In genomic region chr4:3625271-3625875, GRCh38 we compare ENCODE assay signal across 8 cellular contexts.
A peak's percentile ranks its signal among the peaks of the same experiment; 100 is the strongest.
DNase-seq lines count a peak whose midpoint lies in the region; FAIRE-seq and TF ChIP-seq lines count a peak whose summit lies in the region.
"Not testable (repeated sequence)": the region's sequence is repeated elsewhere in the genome, so short reads cannot be mapped to it uniquely, and the experiment has no call there.

No MANE protein-coding gene starts in this region.

- H2BK15ac ChIP-seq in neuronal stem cell (ENCODE audit: low read length): peak overlapping the region; percentile 30

- H3K4me3 ChIP-seq in bronchial epithelial cell (ENCODE audit: low read depth, low read length); fibroblast of villous mesenchyme (ENCODE audit: low read depth, low read length); neuronal stem cell (ENCODE audit: low read length in 2 of 2); spleen: not testable (repeated sequence)

- FAIRE-seq in HTR-8/SVneo (lab: Jason Lieb, UNC): peak; percentile 9
- peak; percentile 86 for FAIRE-seq in bronchial epithelial cell (lab: Jason Lieb, UNC)

- H3K23ac ChIP-seq in neuronal stem cell (ENCODE audit: low read depth, low read length, poor library complexity): not testable (repeated sequence)

- H4K91ac ChIP-seq in neuronal stem cell (ENCODE audit: low read depth, low read length, poor library complexity): not testable (repeated sequence)

- peak overlapping the region; percentile 52 to 80 (median 70) for H3K27ac Mint-ChIP-seq in nephron

- H4K8ac ChIP-seq in neuronal stem cell (ENCODE audit: low read depth, low read length): not testable (repeated sequence)

- peak overlapping the region in 2 of 3 experiments; percentile 3 to 17 for H3K4me3 Mint-ChIP-seq in nephron

- H3K27me3 Mint-ChIP-seq in nephron (ENCODE audit: low read depth): peaks cover 21% of the 10 kb centered on the region

- intact Hi-C loops in spleen (cut with DNase I; ENCODE audit: low total_unique reads): not testable (repeated sequence)

- H2BK120ac ChIP-seq in neuronal stem cell (ENCODE audit: low read depth, low read length): not testable (repeated sequence)

- not testable (repeated sequence) for H2BK5ac ChIP-seq in neuronal stem cell (ENCODE audit: low read length)

- H3K27ac ChIP-seq in neuronal stem cell (replicated peaks; ENCODE audit: low read length): not testable (repeated sequence)
- H3K27ac ChIP-seq in spleen: peak overlapping the region in 3 of 8 donors; percentile 24 to 50 (median 33)

- WGBS in neuronal stem cell (ENCODE audit: extremely low coverage in 2 of 2, insufficient read length in 2 of 2, insufficient replicate concordance in 1 of 2), 2 donors: no CpG with 5 or more reads among the region's 8 CpGs
- 44 to 62% (median 58%) methylated on average over 8 of the region's 8 CpGs for WGBS in spleen, 5 donors

- H3K4me1 Mint-ChIP-seq in nephron: peaks cover 33% of the 10 kb centered on the region

- not testable (repeated sequence) for H2AFZ ChIP-seq in neuronal stem cell (ENCODE audit: low read length)

- DNase-seq in DMS 273 (lab: John Stamatoyannopoulos, UW; ENCODE audit: unreplicated experiment): peak; percentile 91
- DNase-seq in HTR-8/SVneo (ENCODE audit: insufficient read length, low spot score); bronchial epithelial cell (ENCODE audit: low read depth); neuronal stem cell (ENCODE audit: low spot score): not testable (repeated sequence)
- DNase-seq in NCI-H524 (lab: John Stamatoyannopoulos, UW): peak; percentile 75 to 93
- DNase-seq in fibroblast of villous mesenchyme (ENCODE audit: low read depth): peak; percentile 38
- peak; percentile 40 for DNase-seq in spleen

- H3K79me1 ChIP-seq in neuronal stem cell (ENCODE audit: low read depth, low read length): not testable (repeated sequence)

- not testable (repeated sequence) for TF ChIP-seq POLR2A in spleen (IDR thresholded peaks at IDR 0.05)

- not testable (repeated sequence) for H3K9me3 Mint-ChIP-seq in nephron

- H3K4me2 ChIP-seq in neuronal stem cell (ENCODE audit: insufficient read depth, low read length, poor library complexity, severe bottlenecking): not testable (repeated sequence)

- not testable (repeated sequence) for H3K9me3 ChIP-seq in neuronal stem cell (replicated peaks in 1 of 2; ENCODE audit: control insufficient read depth in 2 of 2, insufficient read depth in 1 of 2, low read depth in 1 of 2, low read length in 2 of 2); spleen

- H3K9ac ChIP-seq in neuronal stem cell (ENCODE audit: low read depth, low read length, poor library complexity): not testable (repeated sequence)

- H2BK12ac ChIP-seq in neuronal stem cell (ENCODE audit: low read length): not testable (repeated sequence)

- H3K14ac ChIP-seq in neuronal stem cell (ENCODE audit: low read length): not testable (repeated sequence)

- H3K18ac ChIP-seq in neuronal stem cell (ENCODE audit: low read length): peak overlapping the region; percentile 3

- not testable (repeated sequence) for H3K27me3 ChIP-seq in bronchial epithelial cell (ENCODE audit: control insufficient read depth, insufficient read depth, low read length); neuronal stem cell (ENCODE audit: control insufficient read depth in 3 of 3, insufficient read depth in 3 of 3, low read depth in 1 of 3, low read length in 3 of 3)
- H3K27me3 ChIP-seq in spleen (replicated peaks in 1 of 7): peaks cover 0 to 53% (median 0%) of the 10 kb centered on the region in 7 donors

- peaks cover 6 to 20% of the 10 kb centered on the region in 2 donors for H3K4me1 ChIP-seq in neuronal stem cell (ENCODE audit: control insufficient read depth in 2 of 2, insufficient read depth in 1 of 2, low read depth in 1 of 2, low read length in 2 of 2)
- not testable (repeated sequence) for H3K4me1 ChIP-seq in spleen

- not testable (repeated sequence) for H3K36me3 Mint-ChIP-seq in nephron (ENCODE audit: low read depth)

- H2AK5ac ChIP-seq in neuronal stem cell (ENCODE audit: low read depth, low read length): not testable (repeated sequence)

- not testable (repeated sequence) for TF ChIP-seq CTCF in bronchial epithelial cell (IDR thresholded peaks at IDR 0.05; ENCODE audit: insufficient read depth, low read length, severe bottlenecking); fibroblast of villous mesenchyme (IDR thresholded peaks at IDR 0.05; ENCODE audit: insufficient read depth, low read depth, low read length); nephron (IDR thresholded peaks at IDR 0.05; ENCODE audit: unreplicated experiment in 3 of 3); spleen (IDR thresholded peaks at IDR 0.05 in 8 of 11, conservative IDR thresholded peaks at IDR 0.05 in 3 of 11)

- not testable (repeated sequence) for H3K36me3 ChIP-seq in bronchial epithelial cell (ENCODE audit: control insufficient read depth, insufficient read depth, low read length); neuronal stem cell (replicated peaks in 1 of 2; ENCODE audit: control insufficient read depth in 2 of 2, insufficient read depth in 2 of 2, low read length in 2 of 2); spleen

- H3K4ac ChIP-seq in neuronal stem cell (ENCODE audit: low read length): not testable (repeated sequence)
